In the genomic region with DNA sequence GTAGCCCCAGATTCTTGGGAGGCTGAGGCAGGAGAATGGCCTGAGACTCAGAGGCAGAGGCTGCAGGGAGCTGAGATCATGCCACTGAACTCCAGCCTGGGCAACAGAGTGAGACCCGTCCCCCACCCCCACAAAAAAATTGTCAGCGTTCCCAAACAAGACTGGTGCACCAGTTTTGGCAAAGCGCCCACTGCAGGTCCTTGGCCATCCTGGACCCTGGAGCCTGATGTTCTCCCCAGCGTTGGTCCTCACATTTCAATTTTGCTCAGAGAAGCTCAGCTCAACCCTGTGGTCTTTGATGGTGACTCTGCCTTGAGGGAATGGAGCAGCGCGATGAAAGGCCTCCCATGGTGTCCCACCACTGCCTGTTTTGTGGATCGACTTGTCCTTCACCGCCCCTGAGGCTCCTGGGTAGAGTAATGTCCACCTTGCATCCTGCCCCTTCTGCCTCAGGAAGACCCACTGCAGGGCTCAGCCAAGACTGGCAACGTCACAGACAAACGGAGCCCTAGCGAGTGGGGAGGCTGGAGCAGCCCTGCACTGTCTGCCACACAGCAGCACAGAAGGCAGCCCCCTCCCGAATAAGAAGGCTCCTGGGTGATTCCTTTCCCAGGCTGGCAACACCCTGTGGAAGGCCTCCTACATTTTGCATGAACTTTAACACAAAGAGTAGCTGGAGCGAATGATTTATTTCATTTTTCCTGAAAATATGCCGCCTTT, we compare ENCODE assay signal across 29 cellular contexts.
"Had no signal": no experiment of that assay in that cellular context is flagged by ENCODE, and none has a peak within 500 bp of the region (broad histone marks: within the 10 kb centered on the region; RNA-seq: fewer than 3 reads in every experiment).

No MANE protein-coding gene starts in this region.

- H3K27ac Mint-ChIP-seq: naive thymus-derived CD8-positive, alpha-beta T cell; natural killer cell treated with Interleukin-12 subunit alpha and Interleukin-12 subunit beta and Interleukin-15 and Interleukin-18, amount 100 ng/mL, for 72 hours; nephron progenitor cell; progenitor cell of endocrine pancreas; stimulated activated effector memory CD8-positive, alpha-beta T cell treated with anti-CD3 and anti-CD28 coated beads, Interleukin-12 subunit alpha, Interleukin-12 subunit beta, amount 100 ng/mL, for 72 hours; stimulated activated naive B cell treated with anti-CD40 and anti-IgM and Interleukin-4, amounts not matched to agents 10 μg/mL and 1 μg/mL and 100 μg/mL, for 72 hours; stimulated activated naive CD8-positive, alpha-beta T cell treated with anti-CD3 and anti-CD28 coated beads, Interleukin-15, Interleukin-2, amounts not matched to agents 100 ng/mL and 50 ng/mL, for 24 hours had no signal

- H3K4me3 ChIP-seq: ovary, psoas muscle, right lobe of liver, sigmoid colon, stomach, thoracic aorta, thyroid gland, tibial nerve, upper lobe of left lung, vagina had no signal

- H3K9me3 ChIP-seq: neutrophil, ovary, psoas muscle, right lobe of liver, sigmoid colon, stomach, thoracic aorta, thyroid gland, tibial nerve, upper lobe of left lung, vagina had no signal

- H3K27ac ChIP-seq: neutrophil, ovary, parathyroid adenoma, psoas muscle, right lobe of liver, sigmoid colon, stomach, thoracic aorta, thyroid gland, tibial nerve, upper lobe of left lung, vagina had no signal

- H3K9ac ChIP-seq: parathyroid adenoma had no signal

- H3K4me1 ChIP-seq: parathyroid adenoma, psoas muscle, right lobe of liver, sigmoid colon, stomach, thyroid gland, tibial nerve, upper lobe of left lung, vagina had no signal

- H3K4me1 Mint-ChIP-seq: stimulated activated effector memory CD8-positive, alpha-beta T cell treated with anti-CD3 and anti-CD28 coated beads, Interleukin-12 subunit alpha, Interleukin-12 subunit beta, amount 100 ng/mL, for 72 hours; stimulated activated naive B cell treated with anti-CD40 and anti-IgM and Interleukin-4, amounts not matched to agents 10 μg/mL and 1 μg/mL and 100 μg/mL, for 72 hours had no signal

- H3K27me3 Mint-ChIP-seq: natural killer cell treated with Interleukin-12 subunit alpha and Interleukin-12 subunit beta and Interleukin-15 and Interleukin-18, amount 100 ng/mL, for 72 hours; stimulated activated naive B cell treated with anti-CD40 and anti-IgM and Interleukin-4, amounts not matched to agents 10 μg/mL and 1 μg/mL and 100 μg/mL, for 72 hours; stimulated activated naive CD8-positive, alpha-beta T cell treated with anti-CD3 and anti-CD28 coated beads, Interleukin-15, Interleukin-2, amounts not matched to agents 100 ng/mL and 50 ng/mL, for 24 hours had no signal

- H3K4me3 Mint-ChIP-seq: naive thymus-derived CD8-positive, alpha-beta T cell; natural killer cell treated with Interleukin-12 subunit alpha and Interleukin-12 subunit beta and Interleukin-15 and Interleukin-18, amount 100 ng/mL, for 72 hours; nephron progenitor cell; neural crest cell; stimulated activated effector memory CD8-positive, alpha-beta T cell treated with anti-CD3 and anti-CD28 coated beads, Interleukin-12 subunit alpha, Interleukin-12 subunit beta, amount 100 ng/mL, for 72 hours; stimulated activated naive B cell treated with anti-CD40 and anti-IgM and Interleukin-4, amounts not matched to agents 10 μg/mL and 1 μg/mL and 100 μg/mL, for 72 hours; stimulated activated naive CD8-positive, alpha-beta T cell treated with anti-CD3 and anti-CD28 coated beads, Interleukin-15, Interleukin-2, amounts not matched to agents 100 ng/mL and 50 ng/mL, for 24 hours had no signal

- H3K27me3 ChIP-seq: neutrophil, ovary, right lobe of liver, sigmoid colon, thyroid gland, tibial nerve, upper lobe of left lung, vagina had no signal

- DNase-seq: naive thymus-derived CD8-positive, alpha-beta T cell; nephron progenitor cell; nucleus accumbens; ovary; psoas muscle; right cardiac atrium; right lobe of liver; sigmoid colon; small intestine; stimulated activated CD4-positive, alpha-beta T cell treated with anti-CD3 and anti-CD28 coated beads, Interleukin-15, amount 100 ng/mL, for 24 hours; stimulated activated CD4-positive, alpha-beta T cell treated with anti-CD3 and anti-CD28 coated beads, Interleukin-2, amount 100 ng/mL, for 24 hours; stimulated activated CD4-positive, alpha-beta T cell treated with anti-CD3 and anti-CD28 coated beads, Interleukin-2, amount 100 ng/mL, for 48 hours; stimulated activated CD4-positive, alpha-beta T cell treated with anti-CD3 and anti-CD28 coated beads, Interleukin-4, amount 100 ng/mL, for 24 hours; stimulated activated naive B cell treated with anti-CD40 and anti-IgM and Interleukin-4, amounts not matched to agents 10 μg/mL and 1 μg/mL and 100 μg/mL, for 72 hours; stimulated activated naive CD4-positive, alpha-beta T cell treated with Interleukin-2 at 50 U/mL for 16 hours; stomach; thyroid gland; trophoblast cell; upper lobe of left lung had no signal

- ATAC-seq: naive thymus-derived CD8-positive, alpha-beta T cell; natural killer cell treated with Interleukin-12 subunit alpha and Interleukin-12 subunit beta and Interleukin-15 and Interleukin-18, amount 100 ng/mL, for 72 hours; psoas muscle; right cardiac atrium; right lobe of liver; stimulated activated effector memory CD8-positive, alpha-beta T cell treated with anti-CD3 and anti-CD28 coated beads, Interleukin-12 subunit alpha, Interleukin-12 subunit beta, amount 100 ng/mL, for 72 hours; stimulated activated naive B cell treated with anti-CD40 and anti-IgM and Interleukin-4, amounts not matched to agents 10 μg/mL and 1 μg/mL and 100 μg/mL, for 72 hours had no signal

- H3K36me3 ChIP-seq: neutrophil, ovary, right lobe of liver, sigmoid colon, stomach, thoracic aorta, thyroid gland, tibial nerve, upper lobe of left lung, vagina had no signal

- H3K36me3 Mint-ChIP-seq: naive thymus-derived CD8-positive, alpha-beta T cell; natural killer cell treated with Interleukin-12 subunit alpha and Interleukin-12 subunit beta and Interleukin-15 and Interleukin-18, amount 100 ng/mL, for 72 hours; stimulated activated effector memory CD8-positive, alpha-beta T cell treated with anti-CD3 and anti-CD28 coated beads, Interleukin-12 subunit alpha, Interleukin-12 subunit beta, amount 100 ng/mL, for 72 hours; stimulated activated naive B cell treated with anti-CD40 and anti-IgM and Interleukin-4, amounts not matched to agents 10 μg/mL and 1 μg/mL and 100 μg/mL, for 72 hours had no signal

- H3K9me3 Mint-ChIP-seq: naive thymus-derived CD8-positive, alpha-beta T cell; natural killer cell treated with Interleukin-12 subunit alpha and Interleukin-12 subunit beta and Interleukin-15 and Interleukin-18, amount 100 ng/mL, for 72 hours; nephron progenitor cell; neural crest cell; stimulated activated effector memory CD8-positive, alpha-beta T cell treated with anti-CD3 and anti-CD28 coated beads, Interleukin-12 subunit alpha, Interleukin-12 subunit beta, amount 100 ng/mL, for 72 hours; stimulated activated naive B cell treated with anti-CD40 and anti-IgM and Interleukin-4, amounts not matched to agents 10 μg/mL and 1 μg/mL and 100 μg/mL, for 72 hours; stimulated activated naive CD8-positive, alpha-beta T cell treated with anti-CD3 and anti-CD28 coated beads, Interleukin-15, Interleukin-2, amounts not matched to agents 100 ng/mL and 50 ng/mL, for 24 hours had no signal
